Comparison of ENCODE assay signal across 8 cellular contexts in genomic region chr5:72847989-72848473, GRCh38.
DNase-seq lines count a peak whose midpoint lies in the region; ATAC-seq, FAIRE-seq and TF ChIP-seq lines count a peak whose summit lies in the region.

No MANE protein-coding gene starts in this region.

- TF ChIP-seq CTCF in AG04449 (IDR thresholded peaks at IDR 0.05; ENCODE audit: insufficient read depth, low read length, missing control alignments), result no peak

- DNase-seq in AG04449 (ENCODE audit: low read depth, low spot score) (peak; percentile 65), NCI-H2196 (lab: John Stamatoyannopoulos, UW; ENCODE audit: unreplicated experiment) (peak; percentile 57)
- DNase-seq in activated CD4-positive, CD25-positive, alpha-beta regulatory T cell (lab: John Stamatoyannopoulos, UW), result peak; percentile 57 to 72 (median 72)
- peak; percentile 85 for DNase-seq in central memory CD4-positive, alpha-beta T cell
- peak; percentile 71 to 77 for DNase-seq in stimulated activated CD4-positive, alpha-beta T cell treated with anti-CD3 and anti-CD28 coated beads, Interleukin-12 subunit alpha, Interleukin-12 subunit beta, amount 100 ng/mL, for 24 hours (ENCODE audit: low read depth in 2 of 2)

- CTCF ChIA-PET in AG04449 (lab: Yijun Ruan, JAX), result interaction anchor here (1.4 to 1.8 kb wide), 3 partner anchors 236 to 324 kb away, joined by 3 to 4 read pairs (median 4); no protein-coding TSS in a partner anchor

- ATAC-seq in GM18867 (IDR thresholded peaks at IDR 0.05; ENCODE audit: unreplicated experiment) (peak; percentile 83), HG03097 (IDR thresholded peaks at IDR 0.05; ENCODE audit: low FRiP score, unreplicated experiment) (peak; percentile 80)

- POLR2A ChIA-PET in AG04449 (lab: Yijun Ruan, JAX), result interaction anchor here (0.6 to 1.1 kb wide), 3 partner anchors 10 to 13 kb away, joined by 3 to 4 read pairs (median 3); no protein-coding TSS in a partner anchor

- peak; percentile 93 for FAIRE-seq in islet of Langerhans (lab: Jason Lieb, UNC)

- peak overlapping the region; percentile 84 for H3K4me3 ChIP-seq in AG04449 (ENCODE audit: low read depth, low read length)

Comparison
In these comparisons a context has a peak if more than half of its experiments do, and no peak if none do; other contexts are left out.
1. Peak in every context shown above with its lines: DNase-seq, ATAC-seq and H3K4me3 ChIP-seq.